ENCODE assay signal across 6 cellular contexts in the genomic region with DNA sequence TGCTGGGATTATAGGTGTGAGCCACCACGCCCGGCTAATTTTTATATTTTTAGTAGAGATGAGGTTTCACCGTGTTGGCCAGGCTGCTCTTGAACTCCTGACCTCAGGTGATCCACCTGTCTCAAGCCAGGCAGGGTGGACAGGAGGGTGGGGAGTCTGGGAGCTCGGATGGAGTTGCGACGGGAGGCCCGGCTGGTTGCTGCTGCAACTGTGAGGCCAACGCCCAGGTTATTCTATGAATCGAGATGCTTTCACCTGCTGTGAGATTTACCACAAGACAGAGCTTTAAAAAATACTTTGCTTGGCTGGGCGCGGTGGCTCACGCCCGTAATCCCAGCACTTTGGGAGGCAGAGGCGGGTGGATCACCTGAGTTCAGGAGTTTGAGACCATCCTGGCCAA. TPM values are rescaled to one million over a fixed set of nuclear protein-coding genes. Genes with fewer than 3 reads are reported as not detected.
DNase-seq lines count a peak whose midpoint lies in the region; ATAC-seq, FAIRE-seq and TF ChIP-seq lines count a peak whose summit lies in the region.
"Not testable (repeated sequence)": the region's sequence is repeated elsewhere in the genome, so short reads cannot be mapped to it uniquely, and the experiment has no call there.

No MANE protein-coding gene starts in this region.

- CTCF ChIA-PET in activated CD4-positive, alpha-beta memory T cell treated with anti-CD3 and anti-CD28 coated beads, Interleukin-2, amount 10 ng/mL, durations not matched to agents 7 days and 5 days (lab: Charles Lee), result not testable (repeated sequence)

- H3K9ac ChIP-seq in endodermal cell (ENCODE audit: extremely low read depth, low read length, poor library complexity, severe bottlenecking); kidney (ENCODE audit: low read length in 2 of 2): not testable (repeated sequence)

- POLR2A ChIA-PET in activated CD4-positive, alpha-beta memory T cell treated with anti-CD3 and anti-CD28 coated beads, Interleukin-2, amount 10 ng/mL, durations not matched to agents 7 days and 5 days (lab: Charles Lee), result not testable (repeated sequence)

- TF ChIP-seq CTCF in RWPE2 (IDR thresholded peaks at IDR 0.05; ENCODE audit: poor library complexity, severe bottlenecking); endodermal cell (conservative IDR thresholded peaks at IDR 0.05); kidney (IDR thresholded peaks at IDR 0.05; ENCODE audit: borderline replicate concordance, extremely low read depth, insufficient read depth); spleen (IDR thresholded peaks at IDR 0.05 in 8 of 11, conservative IDR thresholded peaks at IDR 0.05 in 3 of 11); upper lobe of right lung (IDR thresholded peaks at IDR 0.05): not testable (repeated sequence)

- not testable (repeated sequence) for H3K9me3 Mint-ChIP-seq in activated CD4-positive, alpha-beta memory T cell treated with anti-CD3 and anti-CD28 coated beads, Interleukin-2, amount 10 ng/mL, durations not matched to agents 7 days and 5 days
- H3K9me3 Mint-ChIP-seq in endodermal cell, result peaks cover 13% of the 10 kb centered on the region

- not testable (repeated sequence) for FAIRE-seq in kidney (lab: Jason Lieb, UNC)

- ATAC-seq in RWPE2 (ENCODE audit: low read depth); upper lobe of right lung: not testable (repeated sequence)

- not testable (repeated sequence) for TF ChIP-seq POLR2A in spleen (IDR thresholded peaks at IDR 0.05)

- H3K4me1 ChIP-seq in RWPE2 (ENCODE audit: insufficient read depth, poor library complexity, severe bottlenecking), result peaks cover 13% of the 10 kb centered on the region
- H3K4me1 ChIP-seq in endodermal cell (ENCODE audit: control insufficient read depth, insufficient read depth, low read length); kidney (ENCODE audit: control insufficient read depth in 1 of 2, insufficient read depth in 1 of 2, low read depth in 1 of 2, low read length in 2 of 2); upper lobe of right lung: not testable (repeated sequence)
- H3K4me1 ChIP-seq in spleen, result peaks cover 0 to 22% (median 4%) of the 10 kb centered on the region in 6 donors

- H3K36me3 ChIP-seq in RWPE2 (ENCODE audit: low read depth); endodermal cell (ENCODE audit: control insufficient read depth, insufficient read depth, low read length); kidney (ENCODE audit: control insufficient read depth in 1 of 2, insufficient read depth in 2 of 2, low read length in 2 of 2); spleen; upper lobe of right lung: not testable (repeated sequence)

- H3K36me3 Mint-ChIP-seq in activated CD4-positive, alpha-beta memory T cell treated with anti-CD3 and anti-CD28 coated beads, Interleukin-2, amount 10 ng/mL, durations not matched to agents 7 days and 5 days (ENCODE audit: low read depth); endodermal cell (ENCODE audit: low read depth): not testable (repeated sequence)

- not testable (repeated sequence) for H3K9me3 ChIP-seq in RWPE2 (ENCODE audit: severe bottlenecking); kidney (ENCODE audit: control insufficient read depth in 1 of 2, low read length in 2 of 2); upper lobe of right lung
- H3K9me3 ChIP-seq in endodermal cell (ENCODE audit: control insufficient read depth, low read length), result peaks cover 14% of the 10 kb centered on the region
- H3K9me3 ChIP-seq in spleen, result peaks cover 0 to 12% (median 0%) of the 10 kb centered on the region in 8 donors

- not testable (repeated sequence) for H3K4me3 Mint-ChIP-seq in activated CD4-positive, alpha-beta memory T cell treated with anti-CD3 and anti-CD28 coated beads, Interleukin-2, amount 10 ng/mL, durations not matched to agents 7 days and 5 days; endodermal cell

- H3K4me3 ChIP-seq in RWPE2 (ENCODE audit: severe bottlenecking); endodermal cell (ENCODE audit: low read length); kidney (ENCODE audit: low read length in 2 of 2); spleen; upper lobe of right lung: not testable (repeated sequence)

- H3K27ac ChIP-seq in RWPE2 (ENCODE audit: poor library complexity, severe bottlenecking); endodermal cell (ENCODE audit: low read depth, low read length); kidney (ENCODE audit: low read depth in 2 of 2, low read length in 2 of 2); spleen; upper lobe of right lung: not testable (repeated sequence)

- not testable (repeated sequence) for H3K27me3 Mint-ChIP-seq in activated CD4-positive, alpha-beta memory T cell treated with anti-CD3 and anti-CD28 coated beads, Interleukin-2, amount 10 ng/mL, durations not matched to agents 7 days and 5 days; endodermal cell (ENCODE audit: insufficient read depth)

- intact Hi-C loops in kidney (cut with DNase I); spleen (cut with DNase I; ENCODE audit: low total_unique reads); upper lobe of right lung (cut with DNase I): not testable (repeated sequence)

- DNase-seq in RWPE2 (ENCODE audit: low spot score), result peak; percentile 24
- peak; percentile 7 for DNase-seq in activated CD4-positive, alpha-beta memory T cell treated with anti-CD3 and anti-CD28 coated beads, Interleukin-2, amount 10 ng/mL, durations not matched to agents 7 days and 5 days
- DNase-seq in endodermal cell, result peak; percentile 16
- DNase-seq in kidney, result peak; percentile 39
- DNase-seq in spleen, result peak; percentile 30
- DNase-seq in upper lobe of right lung, result peak; percentile 46

- not testable (repeated sequence) for H3K27me3 ChIP-seq in RWPE2 (ENCODE audit: insufficient read depth, poor library complexity, severe bottlenecking); endodermal cell (ENCODE audit: control insufficient read depth, insufficient read depth, low read length, poor library complexity, severe bottlenecking); spleen (replicated peaks in 1 of 7); upper lobe of right lung

- H3K4me1 Mint-ChIP-seq in activated CD4-positive, alpha-beta memory T cell treated with anti-CD3 and anti-CD28 coated beads, Interleukin-2, amount 10 ng/mL, durations not matched to agents 7 days and 5 days, result not testable (repeated sequence)
- H3K4me1 Mint-ChIP-seq in endodermal cell, result peaks cover 16% of the 10 kb centered on the region

- 95% methylated on average over 12 to 14 of the region's 14 CpGs for WGBS in endodermal cell (ENCODE audit: insufficient coverage in 1 of 2, insufficient read length in 1 of 2), 2 experiments
- 84 to 91% (median 89%) methylated on average over 12 to 14 of the region's 14 CpGs for WGBS in spleen, 5 donors

- not testable (repeated sequence) for H3K27ac Mint-ChIP-seq in activated CD4-positive, alpha-beta memory T cell treated with anti-CD3 and anti-CD28 coated beads, Interleukin-2, amount 10 ng/mL, durations not matched to agents 7 days and 5 days; endodermal cell

RNA-seq across cellular contexts. Expression of a gene that starts 24.1 kb away (rescaled TPM):
- total RNA-seq in activated CD4-positive, alpha-beta memory T cell treated with anti-CD3 and anti-CD28 coated beads, Interleukin-2, amount 10 ng/mL, durations not matched to agents 7 days and 5 days, result 10 to 100 TPM; 34.5 to 35.5 TPM
- total RNA-seq in endodermal cell (10 to 100 TPM; 70.3 to 96.9 TPM), kidney (11.0 TPM), spleen (10 to 100 TPM; 13.0 to 35.0 (median 24.3) TPM), upper lobe of right lung (34.4 TPM)
- 63.9 TPM for polyA plus RNA-seq in endodermal cell (2013, experiment 1 of 2)
- 64.7 TPM for polyA plus RNA-seq in endodermal cell (2013, experiment 2 of 2)
- polyA plus RNA-seq in kidney (ENCODE audit: insufficient read depth, low read depth, low replicate concordance) (4.9 TPM), spleen (10 to 100 TPM in 2 of 3 donors, 1 to 10 TPM in 1; 9.9 to 21.3 (median 11.5) TPM)
